ENCODE assay signal across 17 cellular contexts in genomic region chr4:148116264-148116663, GRCh38.
DNase-seq lines count a peak whose midpoint lies in the region; FAIRE-seq and TF ChIP-seq lines count a peak whose summit lies in the region.
"Had no signal": no experiment of that assay in that cellular context is flagged by ENCODE, and none has a peak within 500 bp of the region (broad histone marks: within the 10 kb centered on the region; RNA-seq: fewer than 3 reads in every experiment).

No MANE protein-coding gene starts in this region.

- no peak overlapping the region for H3K4me2 ChIP-seq in neural progenitor cell

- H3K36me3 Mint-ChIP-seq in neural progenitor cell, result no peaks in the 10 kb centered on the region

- H3K9me3 ChIP-seq in SK-N-MC (ENCODE audit: low read depth, low read length), result no peaks in the 10 kb centered on the region
- no peaks in the 10 kb centered on the region for H3K9me3 ChIP-seq in neural progenitor cell (ENCODE audit: low read depth)
- H3K9me3 ChIP-seq: right lobe of liver, thoracic aorta had no signal

- no peaks in the 10 kb centered on the region for H3K27me3 Mint-ChIP-seq in neural progenitor cell (ENCODE audit: insufficient read depth, low read depth)
- H3K27me3 Mint-ChIP-seq: activated naive CD4-positive, alpha-beta T cell treated with anti-CD3 and anti-CD28 coated beads, Interleukin-2, amount 50 U/mL, for 24 hours; IgD-negative memory B cell had no signal

- H3K27ac ChIP-seq in SK-N-MC (peak overlapping the region; percentile 86), neural progenitor cell (no peak overlapping the region)
- H3K27ac ChIP-seq: dorsolateral prefrontal cortex, right lobe of liver, thoracic aorta had no signal

- no peak for FAIRE-seq in urothelium cell line (lab: Jason Lieb, UNC)
- FAIRE-seq: A204.1, RCC 7860 had no signal

- H3K36me3 ChIP-seq in SK-N-MC (ENCODE audit: insufficient read depth, low read length) (no peaks in the 10 kb centered on the region), neural progenitor cell (no peaks in the 10 kb centered on the region)

- no peaks in the 10 kb centered on the region for H3K79me2 ChIP-seq in neural progenitor cell (ENCODE audit: low read depth)

- H4K20me1 ChIP-seq in neural progenitor cell (ENCODE audit: low read depth), result no peaks in the 10 kb centered on the region

- H3K27ac Mint-ChIP-seq in neural progenitor cell, result no peak overlapping the region
- H3K27ac Mint-ChIP-seq: activated naive CD4-positive, alpha-beta T cell treated with anti-CD3 and anti-CD28 coated beads, Interleukin-2, amount 50 U/mL, for 24 hours; IgD-negative memory B cell had no signal

- H3K27me3 ChIP-seq in neural progenitor cell, result no peaks in the 10 kb centered on the region
- H3K27me3 ChIP-seq: dorsolateral prefrontal cortex, right lobe of liver had no signal

- H3K4me3 ChIP-seq in SK-N-MC (peak overlapping the region; percentile 69), fibroblast of villous mesenchyme (ENCODE audit: low read depth, low read length) (no peak overlapping the region), neural progenitor cell (no peak overlapping the region)
- H3K4me3 ChIP-seq: dorsolateral prefrontal cortex, right lobe of liver, thoracic aorta had no signal

- H3K4me3 Mint-ChIP-seq in neural progenitor cell, result no peak overlapping the region
- H3K4me3 Mint-ChIP-seq: IgD-negative memory B cell had no signal

- DNase-seq in NCI-H2081 (lab: John Stamatoyannopoulos, UW), result peak; percentile 24 to 56
- DNase-seq in NCI-H2081 treated with DMSO at 0.1 percent for 48 hours (lab: John Stamatoyannopoulos, UW), result no peak
- peak; percentile 98 for DNase-seq in SK-N-MC (ENCODE audit: low read depth, low spot score)
- DNase-seq in fibroblast of villous mesenchyme (ENCODE audit: low read depth), result peak; percentile 66
- DNase-seq in stromal cell of bone marrow (ENCODE audit: low read depth), result peak; percentile 74
- DNase-seq in neural progenitor cell (ENCODE audit: low spot score), result no peak
- DNase-seq in activated effector memory CD4-positive, alpha-beta T cell treated with Interleukin-2 at 50 U/mL for 16 hours, result no peak
- DNase-seq in urothelium cell line (ENCODE audit: low spot score), result no peak
- DNase-seq: activated CD4-positive, alpha-beta T cell treated with anti-CD3 and anti-CD28 coated beads, Interleukin-2, amount 50 U/mL, for 48 hours; DMS53; dorsolateral prefrontal cortex; right lobe of liver had no signal

- H3K9me3 Mint-ChIP-seq in neural progenitor cell, result no peaks in the 10 kb centered on the region
- H3K9me3 Mint-ChIP-seq: activated naive CD4-positive, alpha-beta T cell treated with anti-CD3 and anti-CD28 coated beads, Interleukin-2, amount 50 U/mL, for 24 hours had no signal

- no peak overlapping the region for H2AFZ ChIP-seq in neural progenitor cell (replicated peaks)

- TF ChIP-seq CTCF in fibroblast of villous mesenchyme (IDR thresholded peaks at IDR 0.05; ENCODE audit: insufficient read depth, low read depth, low read length), result no peak
- no peak for TF ChIP-seq CTCF in neural progenitor cell (IDR thresholded peaks at IDR 0.05)

- H3F3A ChIP-seq in neural progenitor cell (ENCODE audit: low read depth), result no peaks in the 10 kb centered on the region

- no peak overlapping the region for H3K9ac ChIP-seq in SK-N-MC (ENCODE audit: insufficient read length)
- H3K9ac ChIP-seq in neural progenitor cell, result no peak overlapping the region

- H3K4me1 ChIP-seq in neural progenitor cell, result no peaks in the 10 kb centered on the region

- peaks cover 8% of the 10 kb centered on the region for H3K4me1 Mint-ChIP-seq in neural progenitor cell
- H3K4me1 Mint-ChIP-seq: IgD-negative memory B cell had no signal

Comparison
In these comparisons a context has a peak if more than half of its experiments do, and no peak if none do; other contexts are left out.
1. DNase-seq: peak in NCI-H2081 (2 of 2), SK-N-MC (single experiment), fibroblast of villous mesenchyme (single experiment) and stromal cell of bone marrow (single experiment); none in NCI-H2081 treated with DMSO at 0.1 percent for 48 hours (single experiment), neural progenitor cell (single experiment), activated effector memory CD4-positive, alpha-beta T cell treated with Interleukin-2 at 50 U/mL for 16 hours (single experiment) and urothelium cell line (single experiment).